Comparison of ENCODE assay signal across 26 cellular contexts in genomic region chr22:22369962-22370265, GRCh38.
DNase-seq lines count a peak whose midpoint lies in the region; ATAC-seq and TF ChIP-seq lines count a peak whose summit lies in the region.
"Had no signal": no experiment of that assay in that cellular context is flagged by ENCODE, and none has a peak within 500 bp of the region (broad histone marks: within the 10 kb centered on the region; RNA-seq: fewer than 3 reads in every experiment).

No MANE protein-coding gene starts in this region.

- H3K4me1 ChIP-seq in OCI-LY1 (ENCODE audit: insufficient read depth, low read length, severe bottlenecking) = peaks cover 75% of the 10 kb centered on the region

- CTCF ChIA-PET in GM10248 (lab: Yijun Ruan, JAX) = interaction anchor here (0.8 to 2.9 kb wide), 2 partner anchors 13 to 564 kb away, joined by 3 to 10 read pairs; no protein-coding TSS in a partner anchor

- peak; percentile 7 for DNase-seq in NCI-H146 (lab: John Stamatoyannopoulos, UW)
- no peak for DNase-seq in NCI-H146 treated with DMSO at 0.1 percent for 48 hours (lab: John Stamatoyannopoulos, UW; ENCODE audit: unreplicated experiment)
- peak; percentile 56 for DNase-seq in globus pallidus (ENCODE audit: low spot score)
- DNase-seq in stimulated activated naive B cell treated with anti-CD40 and anti-IgM and Interleukin-4, amounts not matched to agents 10 μg/mL and 1 μg/mL and 100 μg/mL, for 72 hours = no peak
- no peak for DNase-seq in cerebellum (ENCODE audit: low spot score)
- no peak for DNase-seq in GM10248 (ENCODE audit: extremely low spot score)
- DNase-seq: activated CD4-positive, alpha-beta T cell treated with anti-CD3 and anti-CD28 coated beads, Interleukin-2, amount 10 ng/mL, durations not matched to agents 7 days and 5 days; activated naive CD8-positive, alpha-beta T cell treated with anti-CD3 and anti-CD28 coated beads, Interleukin-2, amount 10 ng/mL, durations not matched to agents 7 days and 5 days; cerebellar nuclear complex; foreskin fibroblast; kidney; mammary epithelial cell; NCI-H1694 treated with DMSO at 0.1 percent for 48 hours; NCI-H2227 treated with DMSO at 0.1 percent for 48 hours; NCI-H748 treated with DMSO at 0.1 percent for 48 hours; stimulated activated CD4-positive, alpha-beta T cell treated with anti-CD3 and anti-CD28 coated beads, Interleukin-12 subunit alpha, Interleukin-12 subunit beta, amount 100 ng/mL, for 4 hours; stimulated activated CD4-positive, alpha-beta T cell treated with anti-CD3 and anti-CD28 coated beads, Interleukin-4, amount 100 ng/mL, for 4 hours; stimulated activated naive CD8-positive, alpha-beta T cell treated with anti-CD3 and anti-CD28 coated beads, Interleukin-15, amount 100 ng/mL, for 72 hours; T-helper 2 cell had no signal

- no peaks in the 10 kb centered on the region for H3K9me2 ChIP-seq in OCI-LY1 (ENCODE audit: low read depth, low read length)

- H4K20me1 ChIP-seq in OCI-LY1 (ENCODE audit: insufficient read depth, low read length) = no peaks in the 10 kb centered on the region

- H3K9me3 ChIP-seq in OCI-LY1 (ENCODE audit: low read length) = no peaks in the 10 kb centered on the region
- H3K9me3 ChIP-seq: tibial nerve had no signal

- H3K27ac ChIP-seq in OCI-LY1 (ENCODE audit: low read depth, low read length, poor library complexity, severe bottlenecking) = peak overlapping the region; percentile 96
- H3K27ac ChIP-seq: 22Rv1, HL-60, tibial nerve, VCaP had no signal

- peak overlapping the region; percentile 50 for H3K4me3 ChIP-seq in OCI-LY1 (ENCODE audit: low read depth, low read length, poor library complexity, severe bottlenecking)
- H3K4me3 ChIP-seq: tibial nerve had no signal

- no peaks in the 10 kb centered on the region for H3K36me3 ChIP-seq in OCI-LY1 (ENCODE audit: insufficient read depth, low read length)
- H3K36me3 ChIP-seq: tibial nerve had no signal

- H3K27me3 Mint-ChIP-seq in stimulated activated naive B cell treated with anti-CD40 and anti-IgM and Interleukin-4, amounts not matched to agents 10 μg/mL and 1 μg/mL and 100 μg/mL, for 72 hours = no peaks in the 10 kb centered on the region

- H3K4me2 ChIP-seq in OCI-LY1 (ENCODE audit: low read length) = peak overlapping the region; percentile 75

- peak overlapping the region; percentile 85 for H3K27ac Mint-ChIP-seq in stimulated activated naive B cell treated with anti-CD40 and anti-IgM and Interleukin-4, amounts not matched to agents 10 μg/mL and 1 μg/mL and 100 μg/mL, for 72 hours
- H3K27ac Mint-ChIP-seq: activated CD4-positive, alpha-beta T cell treated with anti-CD3 and anti-CD28 coated beads, Interleukin-2, amount 10 ng/mL, durations not matched to agents 7 days and 5 days; activated naive CD8-positive, alpha-beta T cell treated with anti-CD3 and anti-CD28 coated beads, Interleukin-2, amount 10 ng/mL, durations not matched to agents 7 days and 5 days; activated T-helper 2 cell treated with anti-CD3 and anti-CD28 coated beads, Interferon-gamma antibody, Interleukin-2, Interleukin-4, amounts not matched to agents 10 μg/mL and 5 μg/mL and 100 μg/mL, durations not matched to agents 14 hours and 24 hours and 36 hours had no signal

- TF ChIP-seq CTCF in OCI-LY1 (IDR thresholded peaks at IDR 0.05; ENCODE audit: low read length) (no peak), GM10248 (IDR thresholded peaks at IDR 0.05; ENCODE audit: control extremely low read depth, extremely low read depth, low read depth, missing control alignments) (no peak)

- ATAC-seq in stimulated activated naive B cell treated with anti-CD40 and anti-IgM and Interleukin-4, amounts not matched to agents 10 μg/mL and 1 μg/mL and 100 μg/mL, for 72 hours (replicated peaks) = peak; percentile 60 to 66
- ATAC-seq in HG03159 (IDR thresholded peaks at IDR 0.05; ENCODE audit: unreplicated experiment) = no peak
- ATAC-seq: stimulated activated naive CD8-positive, alpha-beta T cell treated with anti-CD3 and anti-CD28 coated beads, Interleukin-15, amount 100 ng/mL, for 72 hours had no signal

- no peak overlapping the region for H2AFZ ChIP-seq in OCI-LY1 (ENCODE audit: low read length)

- H3K36me3 Mint-ChIP-seq in stimulated activated naive B cell treated with anti-CD40 and anti-IgM and Interleukin-4, amounts not matched to agents 10 μg/mL and 1 μg/mL and 100 μg/mL, for 72 hours = no peaks in the 10 kb centered on the region
- H3K36me3 Mint-ChIP-seq: activated naive CD8-positive, alpha-beta T cell treated with anti-CD3 and anti-CD28 coated beads, Interleukin-2, amount 10 ng/mL, durations not matched to agents 7 days and 5 days had no signal

- no peaks in the 10 kb centered on the region for H3F3A ChIP-seq in OCI-LY1 (ENCODE audit: insufficient read depth, low read length)

- peak overlapping the region; percentile 73 for H3K9ac ChIP-seq in OCI-LY1 (ENCODE audit: low read length)

- peaks cover 51 to 75% of the 10 kb centered on the region in 2 donors for H3K4me1 Mint-ChIP-seq in stimulated activated naive B cell treated with anti-CD40 and anti-IgM and Interleukin-4, amounts not matched to agents 10 μg/mL and 1 μg/mL and 100 μg/mL, for 72 hours
- H3K4me1 Mint-ChIP-seq: activated CD4-positive, alpha-beta T cell treated with anti-CD3 and anti-CD28 coated beads, Interleukin-2, amount 10 ng/mL, durations not matched to agents 7 days and 5 days; activated naive CD8-positive, alpha-beta T cell treated with anti-CD3 and anti-CD28 coated beads, Interleukin-2, amount 10 ng/mL, durations not matched to agents 7 days and 5 days; stimulated activated naive CD8-positive, alpha-beta T cell treated with anti-CD3 and anti-CD28 coated beads, Interleukin-15, amount 100 ng/mL, for 72 hours had no signal

- no peaks in the 10 kb centered on the region for H3K27me3 ChIP-seq in OCI-LY1 (ENCODE audit: insufficient read depth, low read length)

- H3K79me2 ChIP-seq in OCI-LY1 (ENCODE audit: insufficient read depth, low read length) = no peaks in the 10 kb centered on the region

- peaks cover 0 to under 1% of the 10 kb centered on the region in 2 donors for H3K9me3 Mint-ChIP-seq in stimulated activated naive B cell treated with anti-CD40 and anti-IgM and Interleukin-4, amounts not matched to agents 10 μg/mL and 1 μg/mL and 100 μg/mL, for 72 hours
- H3K9me3 Mint-ChIP-seq: activated CD4-positive, alpha-beta T cell treated with anti-CD3 and anti-CD28 coated beads, Interleukin-2, amount 10 ng/mL, durations not matched to agents 7 days and 5 days; activated naive CD8-positive, alpha-beta T cell treated with anti-CD3 and anti-CD28 coated beads, Interleukin-2, amount 10 ng/mL, durations not matched to agents 7 days and 5 days; activated T-helper 2 cell treated with anti-CD3 and anti-CD28 coated beads, Interferon-gamma antibody, Interleukin-2, Interleukin-4, amounts not matched to agents 10 μg/mL and 5 μg/mL and 100 μg/mL, durations not matched to agents 14 hours and 24 hours and 36 hours; stimulated activated naive CD8-positive, alpha-beta T cell treated with anti-CD3 and anti-CD28 coated beads, Interleukin-15, amount 100 ng/mL, for 72 hours had no signal

- peak overlapping the region; percentile 7 to 55 for H3K4me3 Mint-ChIP-seq in stimulated activated naive B cell treated with anti-CD40 and anti-IgM and Interleukin-4, amounts not matched to agents 10 μg/mL and 1 μg/mL and 100 μg/mL, for 72 hours
- H3K4me3 Mint-ChIP-seq: activated CD4-positive, alpha-beta T cell treated with anti-CD3 and anti-CD28 coated beads, Interleukin-2, amount 10 ng/mL, durations not matched to agents 7 days and 5 days; activated naive CD8-positive, alpha-beta T cell treated with anti-CD3 and anti-CD28 coated beads, Interleukin-2, amount 10 ng/mL, durations not matched to agents 7 days and 5 days; stimulated activated naive CD8-positive, alpha-beta T cell treated with anti-CD3 and anti-CD28 coated beads, Interleukin-15, amount 100 ng/mL, for 72 hours had no signal

- POLR2A ChIA-PET in GM10248 (lab: Yijun Ruan, JAX) = no interaction called here

Comparison
In these comparisons a context has a peak if more than half of its experiments do, and no peak if none do; other contexts are left out.
1. DNase-seq: peak in NCI-H146 (single experiment) and globus pallidus (single experiment); none in NCI-H146 treated with DMSO at 0.1 percent for 48 hours (single experiment), stimulated activated naive B cell treated with anti-CD40 and anti-IgM and Interleukin-4, amounts not matched to agents 10 μg/mL and 1 μg/mL and 100 μg/mL, for 72 hours (single experiment), cerebellum (single experiment) and GM10248 (single experiment).